8 cellular contexts compared by ENCODE assay signal in the genomic region with DNA sequence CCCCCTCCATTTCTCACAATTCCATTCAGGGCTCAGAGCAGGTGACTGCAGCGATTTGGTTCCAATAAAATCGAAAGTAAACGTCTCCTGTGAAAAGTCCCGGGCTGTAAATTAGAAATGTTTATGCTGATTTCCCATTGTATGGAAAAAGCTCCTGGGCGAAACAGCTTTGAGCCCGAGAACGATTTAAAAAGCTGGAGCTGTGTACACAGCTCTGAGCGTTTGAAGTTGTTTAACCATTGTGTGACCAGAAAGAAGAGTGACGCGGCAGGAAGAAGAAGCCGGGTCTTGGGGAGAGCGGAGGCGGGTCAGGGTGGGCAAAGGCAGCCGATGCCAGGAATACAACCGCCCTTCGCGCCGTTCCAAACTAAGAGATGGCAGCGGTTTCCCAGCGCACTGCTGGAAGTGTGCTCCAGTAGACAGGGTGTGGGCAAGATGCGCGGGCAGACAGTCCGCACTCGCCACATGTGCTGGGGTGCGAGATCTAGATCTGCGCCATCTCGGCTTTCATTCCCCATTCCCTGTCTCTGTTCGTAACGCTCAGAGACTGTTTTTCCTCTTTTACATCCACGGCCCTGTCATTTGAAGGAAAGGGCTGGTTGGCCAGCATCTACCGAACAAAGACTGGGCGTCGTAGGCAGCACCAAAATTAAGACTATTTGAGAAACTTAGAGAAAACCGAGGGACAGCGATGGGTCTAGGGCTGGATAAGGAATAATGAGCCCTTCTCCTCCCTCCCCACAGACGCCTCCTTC. TPM values are rescaled to one million over a fixed set of nuclear protein-coding genes. Genes with fewer than 3 reads are reported as not detected.
A peak's percentile ranks its signal among the peaks of the same experiment; 100 is the strongest.
DNase-seq lines count a peak whose midpoint lies in the region; ATAC-seq and TF ChIP-seq lines count a peak whose summit lies in the region.

No MANE protein-coding gene starts in this region.

- H3K36me3 ChIP-seq in mesenchymal stem cell (ENCODE audit: control insufficient read depth in 1 of 2, insufficient read depth in 2 of 2, low read depth in 1 of 2, low read length in 2 of 2) (peaks cover 0 to 7% of the 10 kb centered on the region in 2 experiments), vagina (no peaks in the 10 kb centered on the region)

- intact Hi-C loops in right cardiac atrium (cut with DNase I) = no loop called here
- intact Hi-C loops in Right ventricle myocardium superior (cut with DNase I) = loop anchor here (10.0 kb wide), 1 partner anchor 387 kb away; no protein-coding TSS in a partner anchor
- intact Hi-C loops in vagina (cut with DNase I) = no loop called here

- H3K4me3 Mint-ChIP-seq in activated CD8-positive, alpha-beta T cell treated with anti-CD3 and anti-CD28 coated beads, Interleukin-2, amount 10 ng/mL, durations not matched to agents 7 days and 5 days = peak overlapping the region; percentile 74

- no peak overlapping the region for H3K14ac ChIP-seq in mesenchymal stem cell (ENCODE audit: low read length in 2 of 2)

- 5% methylated on average over 36 of the region's 36 CpGs for WGBS in right cardiac atrium
- 10% methylated on average over 36 of the region's 36 CpGs for WGBS in mesenchymal stem cell

- peaks cover 34% of the 10 kb centered on the region for H3K4me1 Mint-ChIP-seq in activated CD8-positive, alpha-beta T cell treated with anti-CD3 and anti-CD28 coated beads, Interleukin-2, amount 10 ng/mL, durations not matched to agents 7 days and 5 days (ENCODE audit: low read depth)

- H3K27ac Mint-ChIP-seq in activated CD8-positive, alpha-beta T cell treated with anti-CD3 and anti-CD28 coated beads, Interleukin-2, amount 10 ng/mL, durations not matched to agents 7 days and 5 days = no peak overlapping the region

- H3K4me3 ChIP-seq in right cardiac atrium (ENCODE audit: low read length) = peak overlapping the region; percentile 50
- peak overlapping the region in 1 of 2 experiments; percentile 59 for H3K4me3 ChIP-seq in mesenchymal stem cell (ENCODE audit: insufficient read depth in 1 of 2, low read depth in 1 of 2, low read length in 2 of 2)
- peak overlapping the region; percentile 20 to 38 for H3K4me3 ChIP-seq in vagina

- H3K4me1 ChIP-seq in right cardiac atrium (ENCODE audit: control insufficient read depth, insufficient read depth, low read length) = peaks cover 7% of the 10 kb centered on the region
- H3K4me1 ChIP-seq in mesenchymal stem cell (ENCODE audit: control insufficient read depth, insufficient read depth, low read depth, low read length) = peaks cover 12% of the 10 kb centered on the region
- H3K4me1 ChIP-seq in vagina = peaks cover 35% of the 10 kb centered on the region

- H3K18ac ChIP-seq in mesenchymal stem cell (ENCODE audit: low read depth in 1 of 2, low read length in 2 of 2) = no peak overlapping the region

- peaks cover 72% of the 10 kb centered on the region for H3K27me3 Mint-ChIP-seq in activated CD8-positive, alpha-beta T cell treated with anti-CD3 and anti-CD28 coated beads, Interleukin-2, amount 10 ng/mL, durations not matched to agents 7 days and 5 days (ENCODE audit: low read depth)

- H3K27ac ChIP-seq in right cardiac atrium (ENCODE audit: low read length) (no peak overlapping the region), mesenchymal stem cell (ENCODE audit: low read length, poor library complexity, severe bottlenecking) (no peak overlapping the region), vagina (no peak overlapping the region)

- ATAC-seq in right cardiac atrium (no peak), Right ventricle myocardium superior (ENCODE audit: poor library complexity) (no peak), GM18498 (IDR thresholded peaks at IDR 0.05; ENCODE audit: unreplicated experiment) (no peak), GM21360 (IDR thresholded peaks at IDR 0.05; ENCODE audit: unreplicated experiment) (no peak), HG03342 (IDR thresholded peaks at IDR 0.05; ENCODE audit: unreplicated experiment) (no peak)
- ATAC-seq in activated CD8-positive, alpha-beta T cell treated with anti-CD3 and anti-CD28 coated beads, Interleukin-2, amount 10 ng/mL, durations not matched to agents 7 days and 5 days = no peak

- H2BK15ac ChIP-seq in mesenchymal stem cell (ENCODE audit: low read depth, poor library complexity, severe bottlenecking) = no peak overlapping the region

- no peak for TF ChIP-seq CTCF in vagina (IDR thresholded peaks at IDR 0.05)

- H4K91ac ChIP-seq in mesenchymal stem cell (ENCODE audit: low read length) = peak overlapping the region; percentile 66

- H3K9ac ChIP-seq in mesenchymal stem cell (ENCODE audit: low read length) = no peak overlapping the region

- CTCF ChIA-PET in activated CD8-positive, alpha-beta T cell treated with anti-CD3 and anti-CD28 coated beads, Interleukin-2, amount 10 ng/mL, durations not matched to agents 7 days and 5 days (lab: Charles Lee) = interaction anchor here (1.7 kb wide), 1 partner anchor 35 kb away, joined by 11 read pairs; no protein-coding TSS in a partner anchor

- H3K9me3 ChIP-seq in right cardiac atrium (ENCODE audit: control insufficient read depth, low read length) (no peaks in the 10 kb centered on the region), mesenchymal stem cell (ENCODE audit: control insufficient read depth, low read length) (peaks cover 9% of the 10 kb centered on the region), vagina (no peaks in the 10 kb centered on the region)

- no peak overlapping the region for H3K4ac ChIP-seq in mesenchymal stem cell (ENCODE audit: low read depth in 1 of 2, low read length in 2 of 2)

- no peak overlapping the region for H2BK120ac ChIP-seq in mesenchymal stem cell (ENCODE audit: low read depth, low read length)

- DNase-seq in right cardiac atrium = no peak
- DNase-seq in Right ventricle myocardium superior = no peak
- no peak for DNase-seq in activated CD8-positive, alpha-beta T cell treated with anti-CD3 and anti-CD28 coated beads, Interleukin-2, amount 10 ng/mL, durations not matched to agents 7 days and 5 days
- DNase-seq in mesenchymal stem cell = no peak
- DNase-seq in vagina (ENCODE audit: extremely low spot score in 2 of 2) = no peak

- H3K79me1 ChIP-seq in mesenchymal stem cell (replicated peaks; ENCODE audit: low read length, poor library complexity, severe bottlenecking) = no peaks in the 10 kb centered on the region

- H3K36me3 Mint-ChIP-seq in activated CD8-positive, alpha-beta T cell treated with anti-CD3 and anti-CD28 coated beads, Interleukin-2, amount 10 ng/mL, durations not matched to agents 7 days and 5 days (ENCODE audit: low read depth) = peaks cover 5% of the 10 kb centered on the region

- no peak overlapping the region for H3K23ac ChIP-seq in mesenchymal stem cell (ENCODE audit: low read length in 2 of 2)

- H2AFZ ChIP-seq in mesenchymal stem cell (ENCODE audit: low read depth, low read length) = no peak overlapping the region

- H2BK12ac ChIP-seq in mesenchymal stem cell (ENCODE audit: low read length in 2 of 2) = no peak overlapping the region

- no peak overlapping the region for H2BK5ac ChIP-seq in mesenchymal stem cell (ENCODE audit: low read depth, low read length, poor library complexity, severe bottlenecking)

- no peaks in the 10 kb centered on the region for H3K9me3 Mint-ChIP-seq in activated CD8-positive, alpha-beta T cell treated with anti-CD3 and anti-CD28 coated beads, Interleukin-2, amount 10 ng/mL, durations not matched to agents 7 days and 5 days (ENCODE audit: insufficient read depth)

- H3K27me3 ChIP-seq in right cardiac atrium (ENCODE audit: control insufficient read depth, insufficient read depth) = no peaks in the 10 kb centered on the region
- peaks cover 85 to 91% of the 10 kb centered on the region in 2 experiments for H3K27me3 ChIP-seq in mesenchymal stem cell (ENCODE audit: control insufficient read depth in 1 of 2, insufficient read depth in 1 of 2, low read length in 2 of 2)
- H3K27me3 ChIP-seq in vagina = peaks cover 26% of the 10 kb centered on the region

- POLR2A ChIA-PET in activated CD8-positive, alpha-beta T cell treated with anti-CD3 and anti-CD28 coated beads, Interleukin-2, amount 10 ng/mL, durations not matched to agents 7 days and 5 days (lab: Charles Lee) = no interaction called here

- H3K4me2 ChIP-seq in mesenchymal stem cell (ENCODE audit: low read length, poor library complexity, severe bottlenecking) = peak overlapping the region; percentile 24

- TF ChIP-seq POLR2A in vagina (IDR thresholded peaks at IDR 0.05) = no peak

- no peak overlapping the region for H2AK5ac ChIP-seq in mesenchymal stem cell (ENCODE audit: low read length, severe bottlenecking)

- no peak overlapping the region for H4K8ac ChIP-seq in mesenchymal stem cell (ENCODE audit: low read length)

RNA-seq across cellular contexts. Expression of a gene that starts 1.0 kb away (rescaled TPM):
- total RNA-seq in right cardiac atrium (not detected), Right ventricle myocardium superior (not detected), vagina (not detected)
- not detected for polyA plus RNA-seq in right cardiac atrium
- not detected for total RNA-seq in activated CD8-positive, alpha-beta T cell treated with anti-CD3 and anti-CD28 coated beads, Interleukin-2, amount 10 ng/mL, durations not matched to agents 7 days and 5 days
- polyA plus RNA-seq in mesenchymal stem cell (2013, experiment 1 of 2) = not detected
- not detected for polyA plus RNA-seq in mesenchymal stem cell (2013, experiment 2 of 2)
